ENCODE assay signal across 8 cellular contexts in the genomic region with DNA sequence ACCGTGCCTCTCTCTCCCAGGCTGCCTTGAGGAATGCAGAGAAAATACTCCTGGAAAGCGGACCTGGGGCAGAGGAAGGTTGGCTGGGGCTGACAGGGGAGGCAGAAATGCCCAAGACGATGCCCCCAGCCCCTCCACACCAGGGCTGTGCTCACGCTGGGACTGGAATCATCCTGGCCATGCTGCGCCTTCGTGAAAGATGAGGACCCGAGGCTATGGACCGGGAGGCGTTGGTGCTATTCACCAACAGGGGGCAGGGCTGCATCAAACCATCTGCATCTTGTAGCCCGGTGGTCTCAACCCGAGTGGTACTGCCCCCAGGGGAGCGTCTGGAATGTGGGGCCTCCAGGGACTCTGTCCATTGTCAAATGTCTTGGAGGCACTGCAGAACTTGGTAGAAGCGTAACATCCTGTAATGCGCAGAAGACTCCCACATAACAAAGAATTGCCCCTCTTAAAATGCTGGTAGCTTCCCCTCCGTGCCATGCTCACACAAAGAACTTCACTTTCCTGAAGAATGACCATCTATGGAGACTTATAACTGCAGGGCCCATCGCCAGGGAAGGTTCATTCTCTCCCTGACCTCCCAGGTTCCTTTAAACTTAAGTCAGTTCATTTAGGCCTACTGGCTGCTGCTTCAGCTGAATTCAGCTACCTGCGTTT.
DNase-seq lines count a peak whose midpoint lies in the region; ATAC-seq, FAIRE-seq and TF ChIP-seq lines count a peak whose summit lies in the region.

No MANE protein-coding gene starts in this region.

- H2AFZ ChIP-seq in IMR-90 (replicated peaks; ENCODE audit: low read length, poor library complexity), result no peak overlapping the region
- H2AFZ ChIP-seq in K562 (ENCODE audit: low read depth, low read length), result 0 out of 2 replicates have a peak overlapping the region, but pooled peaks have one; percentile 14
- H2AFZ ChIP-seq in neural cell (ENCODE audit: low read depth, low read length), result no peak overlapping the region

- no peaks in the 10 kb centered on the region for H3K36me3 Mint-ChIP-seq in naive thymus-derived CD4-positive, alpha-beta T cell

- no peak for FAIRE-seq in K562 (lab: Jason Lieb, UNC)

- no peak overlapping the region for H3K4me3 ChIP-seq in IMR-90 (ENCODE audit: insufficient read depth, low read depth, low read length)
- H3K4me3 ChIP-seq in K562, result no peak overlapping the region
- no peak overlapping the region for H3K4me3 ChIP-seq in neural cell (ENCODE audit: low read length)
- no peak overlapping the region for H3K4me3 ChIP-seq in naive thymus-derived CD4-positive, alpha-beta T cell (ENCODE audit: low read length)

- ATAC-seq in IMR-90 (ENCODE audit: low read depth), result peak; percentile 57; the same call in 1 of the 2 replicates
- peak; percentile 95 for ATAC-seq in K562
- no peak for ATAC-seq in GM21381 (IDR thresholded peaks at IDR 0.05; ENCODE audit: unreplicated experiment)
- ATAC-seq in naive thymus-derived CD4-positive, alpha-beta T cell, result no peak
- no peak for ATAC-seq in HG02763 (IDR thresholded peaks at IDR 0.05; ENCODE audit: unreplicated experiment)

- DNase-seq in DMS153 treated with DMSO at 0.1 percent for 48 hours (lab: John Stamatoyannopoulos, UW; ENCODE audit: unreplicated experiment), result peak; percentile 1
- DNase-seq in DMS153 (lab: John Stamatoyannopoulos, UW), result no peak
- DNase-seq in IMR-90, result peak; percentile 4
- peak; percentile 73 to 77 (median 74) for DNase-seq in K562 (ENCODE audit: extremely low read depth in 1 of 4, low spot score in 3 of 4)
- no peak for DNase-seq in naive thymus-derived CD4-positive, alpha-beta T cell

- H3K4me1 Mint-ChIP-seq in naive thymus-derived CD4-positive, alpha-beta T cell, result no peaks in the 10 kb centered on the region

- H3K36me3 ChIP-seq in IMR-90 (ENCODE audit: control insufficient read depth, insufficient read depth, low read length) (no peaks in the 10 kb centered on the region), K562 (ENCODE audit: control insufficient read depth, insufficient read depth, low read length) (no peaks in the 10 kb centered on the region), neural cell (ENCODE audit: insufficient read depth, low read length) (no peaks in the 10 kb centered on the region)
- no peaks in the 10 kb centered on the region for H3K36me3 ChIP-seq in naive thymus-derived CD4-positive, alpha-beta T cell (ENCODE audit: control insufficient read depth in 2 of 3, insufficient read depth in 3 of 3, low read length in 3 of 3)

- no peaks in the 10 kb centered on the region for H4K20me1 ChIP-seq in IMR-90 (ENCODE audit: insufficient read depth, low read length)
- H4K20me1 ChIP-seq in K562 (replicated peaks; ENCODE audit: control insufficient read depth, insufficient read depth, low read length), result no peaks in the 10 kb centered on the region
- no peaks in the 10 kb centered on the region for H4K20me1 ChIP-seq in neural cell (ENCODE audit: insufficient read depth)

- POLR2A ChIA-PET in IMR-90 (lab: Charles Lee; ENCODE audit: unreplicated experiment), result no interaction called here
- POLR2A ChIA-PET in K562 (lab: Yijun Ruan, JAX), result interaction anchor here (0.5 to 1.5 kb wide), 4 partner anchors 16 to 214 kb away, joined by 3 to 7 read pairs (median 4); no protein-coding TSS in a partner anchor
- POLR2A ChIA-PET in naive thymus-derived CD4-positive, alpha-beta T cell (lab: Charles Lee), result no interaction called here

- H2BK15ac ChIP-seq in IMR-90 (ENCODE audit: low read depth, low read length), result no peak overlapping the region

- H3K23ac ChIP-seq in IMR-90 (ENCODE audit: low read depth, low read length), result no peak overlapping the region

- no peak overlapping the region for H3K4ac ChIP-seq in IMR-90 (ENCODE audit: low read depth, low read length)

- H2BK120ac ChIP-seq in IMR-90 (ENCODE audit: low read depth, low read length), result no peak overlapping the region

- H3K27ac ChIP-seq in IMR-90 (ENCODE audit: insufficient read depth, low read length) (no peak overlapping the region), K562 (ENCODE audit: extremely low read depth, low read depth, low read length) (no peak overlapping the region), neural cell (ENCODE audit: low read length) (no peak overlapping the region)
- H3K27ac ChIP-seq in naive thymus-derived CD4-positive, alpha-beta T cell (ENCODE audit: low read depth, low read length), result no peak overlapping the region

- H3K9me3 Mint-ChIP-seq in naive thymus-derived CD4-positive, alpha-beta T cell, result no peaks in the 10 kb centered on the region

- H3K9ac ChIP-seq in IMR-90 (ENCODE audit: low read depth, low read length), result no peak overlapping the region
- H3K9ac ChIP-seq in K562 (ENCODE audit: insufficient read depth in 1 of 2, low read depth in 2 of 2, low read length in 2 of 2), result no peak overlapping the region
- no peak overlapping the region for H3K9ac ChIP-seq in neural cell (ENCODE audit: low read length)

- no peaks in the 10 kb centered on the region for H3K79me2 ChIP-seq in K562 (ENCODE audit: control insufficient read depth, insufficient read depth, low read length)
- no peaks in the 10 kb centered on the region for H3K79me2 ChIP-seq in neural cell (replicated peaks; ENCODE audit: insufficient read depth, low read length)

- dilution Hi-C loops in IMR-90 (cut with HindIII; ENCODE audit: low sequenced_read_pairs, unreplicated experiment), result no loop called here

- no peak overlapping the region for H3K56ac ChIP-seq in IMR-90 (ENCODE audit: extremely low read depth, insufficient read depth, low read length)

- in situ Hi-C loops in IMR-90 (cut with MboI; ENCODE audit: low sequenced_read_pairs) (no loop called here), K562 (cut with MboI) (no loop called here)

- H2BK5ac ChIP-seq in IMR-90 (ENCODE audit: low read depth, low read length, poor library complexity, severe bottlenecking), result no peak overlapping the region

- H3K4me2 ChIP-seq in IMR-90 (ENCODE audit: low read depth, low read length) (no peak overlapping the region), K562 (ENCODE audit: insufficient read depth, low read length) (no peak overlapping the region), neural cell (ENCODE audit: low read length) (no peak overlapping the region)

- H3K9me2 ChIP-seq in neural cell (ENCODE audit: insufficient read depth, low read length), result no peaks in the 10 kb centered on the region

- TF ChIP-seq RAD21 in IMR-90 (IDR thresholded peaks at IDR 0.05; ENCODE audit: low read length) (peak; percentile 44), K562 (CRISPR knock-in tag; conservative IDR thresholded peaks at IDR 0.05 in 1 of 2, IDR thresholded peaks at IDR 0.05 in 1 of 2) (peak; percentile 82 to 88), neural cell (conservative IDR thresholded peaks at IDR 0.05) (peak; percentile 39)

- H3K4me3 Mint-ChIP-seq in naive thymus-derived CD4-positive, alpha-beta T cell, result no peak overlapping the region

- H3K79me1 ChIP-seq in IMR-90 (ENCODE audit: low read depth in 1 of 2, low read length in 2 of 2), result no peaks in the 10 kb centered on the region

- H3K9me3 ChIP-seq in IMR-90 (ENCODE audit: control insufficient read depth, insufficient read depth, low read length), result no peaks in the 10 kb centered on the region
- H3K9me3 ChIP-seq in K562 (replicated peaks; ENCODE audit: control insufficient read depth, insufficient read depth, low read depth, low read length), result no peaks in the 10 kb centered on the region
- H3K9me3 ChIP-seq in neural cell (ENCODE audit: low read length), result no peaks in the 10 kb centered on the region
- no peaks in the 10 kb centered on the region for H3K9me3 ChIP-seq in naive thymus-derived CD4-positive, alpha-beta T cell (ENCODE audit: control insufficient read depth in 2 of 3, low read length in 3 of 3)

- TF ChIP-seq EP300 in K562 (IDR thresholded peaks at IDR 0.05; ENCODE audit: low read length) (no peak), neural cell (conservative IDR thresholded peaks at IDR 0.05; ENCODE audit: poor library complexity, severe bottlenecking) (no peak)

- no peak overlapping the region for H2AK5ac ChIP-seq in IMR-90 (ENCODE audit: low read depth, low read length)

- no peak overlapping the region for H3K18ac ChIP-seq in IMR-90 (ENCODE audit: low read depth, low read length)

- no peak overlapping the region for H4K91ac ChIP-seq in IMR-90 (ENCODE audit: insufficient read depth, low read depth, low read length)

- no peaks in the 10 kb centered on the region; the same call in 1 of the 2 replicates for H3K27me3 ChIP-seq in IMR-90 (ENCODE audit: control insufficient read depth, insufficient read depth, low read length)
- H3K27me3 ChIP-seq in K562 (ENCODE audit: control insufficient read depth in 2 of 2, insufficient read depth in 2 of 2, low read length in 2 of 2), result peaks cover 0 to 18% of the 10 kb centered on the region in 2 experiments; a peak in 2 of 5 replicates
- no peaks in the 10 kb centered on the region for H3K27me3 ChIP-seq in neural cell (ENCODE audit: insufficient read depth, low read depth, low read length)
- H3K27me3 ChIP-seq in naive thymus-derived CD4-positive, alpha-beta T cell (ENCODE audit: control insufficient read depth in 2 of 2, insufficient read depth in 2 of 2, low read length in 2 of 2), result no peaks in the 10 kb centered on the region

- H4K5ac ChIP-seq in IMR-90 (ENCODE audit: low read depth, low read length), result no peak overlapping the region

- H3K9me1 ChIP-seq in IMR-90 (ENCODE audit: insufficient read depth, low read length), result no peaks in the 10 kb centered on the region
- no peaks in the 10 kb centered on the region for H3K9me1 ChIP-seq in K562 (ENCODE audit: control insufficient read depth, insufficient read depth, low read length)

- no peak overlapping the region for H2BK20ac ChIP-seq in IMR-90 (ENCODE audit: low read depth, low read length)

- no peak overlapping the region for H2AK9ac ChIP-seq in IMR-90 (replicated peaks; ENCODE audit: low read depth, low read length, poor library complexity)

- CTCF ChIA-PET in IMR-90 (lab: Yijun Ruan, JAX) (no interaction called here), K562 (lab: Yijun Ruan, JAX; ENCODE audit: low intra/inter-chr PET ratio) (interaction anchor here (0.7 to 2.0 kb wide), 3 partner anchors 208 to 227 kb away, joined by 4 to 17 read pairs (median 9); no protein-coding TSS in a partner anchor)
- CTCF ChIA-PET in naive thymus-derived CD4-positive, alpha-beta T cell (lab: Charles Lee), result no interaction called here

- peaks cover 0 to 6% (median 3%) of the 10 kb centered on the region in 5 donors for H3K27me3 Mint-ChIP-seq in naive thymus-derived CD4-positive, alpha-beta T cell

- H3K4me1 ChIP-seq in IMR-90 (ENCODE audit: control insufficient read depth, insufficient read depth, low read length), result no peaks in the 10 kb centered on the region
- peaks cover 6 to 10% of the 10 kb centered on the region in 2 experiments; a peak in 4 of 5 replicates for H3K4me1 ChIP-seq in K562 (replicated peaks in 1 of 2; ENCODE audit: control insufficient read depth in 2 of 2, insufficient read depth in 2 of 2, low read length in 2 of 2)
- H3K4me1 ChIP-seq in naive thymus-derived CD4-positive, alpha-beta T cell (ENCODE audit: control insufficient read depth in 2 of 2, insufficient read depth in 2 of 2, low read length in 2 of 2), result no peaks in the 10 kb centered on the region

- no peak overlapping the region for H3K27ac Mint-ChIP-seq in naive thymus-derived CD4-positive, alpha-beta T cell

- no peak overlapping the region for H4K8ac ChIP-seq in IMR-90 (ENCODE audit: low read depth in 2 of 2, low read length in 2 of 2)

- 30% methylated on average over 7 of the region's 17 CpGs; no CpG with 5 or more reads in 1 of the 2 experiments for WGBS in IMR-90 (ENCODE audit: extremely low coverage in 2 of 2, insufficient read length in 1 of 2), 2 experiments
- 25% methylated on average over 17 of the region's 17 CpGs for WGBS in K562 (ENCODE audit: insufficient coverage, low coverage, missing lambda C conversion rate)

- TF ChIP-seq CTCF in IMR-90 (conservative IDR thresholded peaks at IDR 0.05; ENCODE audit: low read depth, low read length) (peak; percentile 39), K562 (IDR thresholded peaks at IDR 0.05 in 2 of 3, conservative IDR thresholded peaks at IDR 0.05 in 1 of 3; ENCODE audit: insufficient read depth in 2 of 3, low read depth in 1 of 3, low read length in 3 of 3) (peak; percentile 84 to 87 (median 86)), neural cell (IDR thresholded peaks at IDR 0.05; ENCODE audit: poor library complexity, severe bottlenecking) (peak; percentile 58)

- TF ChIP-seq POLR2A in IMR-90 (IDR thresholded peaks at IDR 0.05; ENCODE audit: low read depth, low read length) (no peak), K562 (conservative IDR thresholded peaks at IDR 0.05) (no peak)

- BruUV-seq in IMR-90 (replicated peaks; lab: Mats Ljungman, UMichigan) (no TSS peak), K562 (replicated peaks; lab: Mats Ljungman, UMichigan) (no TSS peak)

- no peaks in the 10 kb centered on the region for H3F3A ChIP-seq in neural cell (ENCODE audit: insufficient read depth, low read length, poor library complexity, severe bottlenecking)

- H3K14ac ChIP-seq in IMR-90 (replicated peaks; ENCODE audit: low read depth, low read length), result no peak overlapping the region

- intact Hi-C loops in IMR-90 (cut with micrococcal nuclease) (loop anchor here (1.0 to 5.0 kb wide), 2 partner anchors 227 to 484 kb away; no protein-coding TSS in a partner anchor), K562 (cut with micrococcal nuclease) (loop anchor here (1.0 to 5.0 kb wide), 3 partner anchors 208 to 484 kb away; no protein-coding TSS in a partner anchor)
- intact Hi-C loops in naive thymus-derived CD4-positive, alpha-beta T cell (cut with micrococcal nuclease), result no loop called here

Comparison
In these comparisons a context has a peak if more than half of its experiments do, and no peak if none do; other contexts are left out.
1. DNase-seq: peak in DMS153 treated with DMSO at 0.1 percent for 48 hours (single experiment), IMR-90 (single experiment) and K562 (4 of 4); none in DMS153 (single experiment) and naive thymus-derived CD4-positive, alpha-beta T cell (0 of 9).
2. ATAC-seq: peak in IMR-90 (single experiment) and K562 (single experiment); none in GM21381 (single experiment), naive thymus-derived CD4-positive, alpha-beta T cell (single experiment) and HG02763 (single experiment).
3. intact Hi-C loops: an anchor here in IMR-90 (1.0 to 5.0 kb wide) and K562 (1.0 to 5.0 kb wide); none called in naive thymus-derived CD4-positive, alpha-beta T cell.
4. Peak in every context shown above with its lines, with median percentiles within 50 percentile points of each other: CTCF ChIP-seq.